Comparison of ENCODE assay signal across 26 cellular contexts in the genomic region with DNA sequence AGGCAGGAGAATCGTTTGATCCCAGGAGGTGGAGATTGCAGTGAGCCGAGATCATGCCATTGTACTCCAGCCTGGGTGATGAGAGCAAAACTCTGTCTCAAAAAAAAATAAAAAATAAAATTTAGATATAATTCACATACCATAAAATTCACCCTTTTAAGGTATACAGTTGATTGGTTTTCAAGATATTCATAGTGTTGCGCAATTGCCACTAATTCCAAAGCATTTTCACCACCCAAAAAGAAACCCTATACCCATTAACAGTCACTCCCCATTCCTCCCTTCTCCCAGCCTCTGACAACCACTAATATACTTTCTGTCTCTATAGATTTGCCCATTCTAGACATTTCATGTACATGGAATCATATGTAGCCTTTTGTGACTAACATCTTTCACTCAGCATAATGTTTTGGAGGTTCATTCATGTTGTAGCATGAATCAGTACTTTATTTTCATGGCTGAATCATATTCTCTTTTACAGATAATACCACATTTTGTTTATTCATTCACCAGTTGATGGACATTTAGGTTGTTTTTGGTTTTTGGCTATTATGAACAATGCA.
A peak's percentile ranks its signal among the peaks of the same experiment; 100 is the strongest.
DNase-seq lines count a peak whose midpoint lies in the region; ATAC-seq, FAIRE-seq and TF ChIP-seq lines count a peak whose summit lies in the region.
"Had no signal": no experiment of that assay in that cellular context is flagged by ENCODE, and none has a peak within 500 bp of the region (broad histone marks: within the 10 kb centered on the region; RNA-seq: fewer than 3 reads in every experiment).

No MANE protein-coding gene starts in this region.

- TF ChIP-seq POLR2A in A549 (IDR thresholded peaks at IDR 0.05; ENCODE audit: low read length) = no peak

- ATAC-seq in A549 = no peak
- no peak for ATAC-seq in HG02798 (IDR thresholded peaks at IDR 0.05; ENCODE audit: poor library complexity, unreplicated experiment)
- ATAC-seq in stimulated activated memory B cell treated with anti-CD40 and anti-IgM and Interleukin-4, amounts not matched to agents 10 μg/mL and 1 μg/mL and 100 μg/mL, for 72 hours = no peak
- ATAC-seq: HCT116, natural killer cell had no signal

- peaks cover 16% of the 10 kb centered on the region for H3K36me3 ChIP-seq in CD4-positive, alpha-beta memory T cell (ENCODE audit: insufficient read depth, low read length)
- H3K36me3 ChIP-seq in keratinocyte (ENCODE audit: control insufficient read depth in 2 of 2, extremely low read depth in 1 of 2, insufficient read depth in 2 of 2, low read length in 2 of 2) = peaks cover 4 to 5% of the 10 kb centered on the region in 2 experiments

- peaks cover 57 to 74% of the 10 kb centered on the region in 2 donors for H3K36me3 Mint-ChIP-seq in CD4-positive, alpha-beta memory T cell
- H3K36me3 Mint-ChIP-seq in activated naive CD8-positive, alpha-beta T cell treated with anti-CD3 and anti-CD28 coated beads for 36 hours = peaks cover 51% of the 10 kb centered on the region
- H3K36me3 Mint-ChIP-seq in stimulated activated memory B cell treated with anti-CD40 and anti-IgM and Interleukin-4, amounts not matched to agents 10 μg/mL and 1 μg/mL and 100 μg/mL, for 72 hours = peaks cover 57% of the 10 kb centered on the region

- TF ChIP-seq CTCF in A549 (IDR thresholded peaks at IDR 0.05) (no peak), keratinocyte (optimal IDR thresholded peaks at IDR 0.05 in 1 of 3, IDR thresholded peaks at IDR 0.05 in 1 of 3, conservative IDR thresholded peaks at IDR 0.05 in 1 of 3; ENCODE audit: extremely low read depth in 1 of 3, insufficient read depth in 2 of 3, low read length in 3 of 3) (no peak)

- no peaks in the 10 kb centered on the region for H3K4me1 ChIP-seq in A549
- H3K4me1 ChIP-seq in CD4-positive, alpha-beta memory T cell (ENCODE audit: insufficient read depth, low read length) = no peaks in the 10 kb centered on the region
- peaks cover 4% of the 10 kb centered on the region for H3K4me1 ChIP-seq in keratinocyte (ENCODE audit: control insufficient read depth, extremely low read depth, insufficient read depth, low read length)
- H3K4me1 ChIP-seq: upper lobe of left lung had no signal

- no peaks in the 10 kb centered on the region for H3K27me3 Mint-ChIP-seq in CD4-positive, alpha-beta memory T cell
- H3K27me3 Mint-ChIP-seq in activated naive CD8-positive, alpha-beta T cell treated with anti-CD3 and anti-CD28 coated beads for 36 hours = no peaks in the 10 kb centered on the region
- no peaks in the 10 kb centered on the region for H3K27me3 Mint-ChIP-seq in stimulated activated memory B cell treated with anti-CD40 and anti-IgM and Interleukin-4, amounts not matched to agents 10 μg/mL and 1 μg/mL and 100 μg/mL, for 72 hours
- H3K27me3 Mint-ChIP-seq: activated CD4-positive, alpha-beta T cell treated with anti-CD3 and anti-CD28 coated beads, Interleukin-2, amount 10 ng/mL, durations not matched to agents 24 days and 14 days; activated naive CD8-positive, alpha-beta T cell treated with anti-CD3 and anti-CD28 coated beads, Interleukin-2, amount 10 ng/mL, durations not matched to agents 7 days and 5 days; central memory CD8-positive, alpha-beta T cell; dendritic cell treated with granulocyte-macrophage colony-stimulating factor and Interleukin-4, amounts not matched to agents 40 ng/mL and 50 ng/mL, for 4 days had no signal

- no peaks in the 10 kb centered on the region for H3K9me1 ChIP-seq in keratinocyte (ENCODE audit: control insufficient read depth, extremely low read depth, insufficient read depth, low read length)

- peaks cover 2 to 20% (median 5%) of the 10 kb centered on the region in 8 donors for H3K9me3 Mint-ChIP-seq in CD4-positive, alpha-beta memory T cell
- peaks cover 7% of the 10 kb centered on the region for H3K9me3 Mint-ChIP-seq in activated naive CD8-positive, alpha-beta T cell treated with anti-CD3 and anti-CD28 coated beads for 36 hours
- peaks cover 10% of the 10 kb centered on the region for H3K9me3 Mint-ChIP-seq in stimulated activated memory B cell treated with anti-CD40 and anti-IgM and Interleukin-4, amounts not matched to agents 10 μg/mL and 1 μg/mL and 100 μg/mL, for 72 hours
- H3K9me3 Mint-ChIP-seq: activated CD4-positive, alpha-beta T cell treated with anti-CD3 and anti-CD28 coated beads, Interleukin-2, amount 10 ng/mL, durations not matched to agents 24 days and 14 days had no signal

- H2AFZ ChIP-seq in keratinocyte (ENCODE audit: control insufficient read depth, low read length) = no peak overlapping the region

- no peak overlapping the region for H3K4me3 Mint-ChIP-seq in CD4-positive, alpha-beta memory T cell
- H3K4me3 Mint-ChIP-seq in activated naive CD8-positive, alpha-beta T cell treated with anti-CD3 and anti-CD28 coated beads for 36 hours = no peak overlapping the region
- no peak overlapping the region for H3K4me3 Mint-ChIP-seq in stimulated activated memory B cell treated with anti-CD40 and anti-IgM and Interleukin-4, amounts not matched to agents 10 μg/mL and 1 μg/mL and 100 μg/mL, for 72 hours
- H3K4me3 Mint-ChIP-seq: activated CD4-positive, alpha-beta T cell treated with anti-CD3 and anti-CD28 coated beads, Interleukin-2, amount 10 ng/mL, durations not matched to agents 24 days and 14 days; activated naive CD8-positive, alpha-beta T cell treated with anti-CD3 and anti-CD28 coated beads, Interleukin-2, amount 10 ng/mL, durations not matched to agents 7 days and 5 days; activated T-helper 1 cell treated with anti-CD3 and anti-CD28 coated beads, Interleukin-12 subunit alpha, Interleukin-12 subunit beta, Interleukin-2, Interleukin-4 antibody, amounts not matched to agents 30 ng/mL and 10 ng/mL and 1 ng/mL, durations not matched to agents 14 hours and 24 hours and 36 hours; central memory CD8-positive, alpha-beta T cell; dendritic cell treated with granulocyte-macrophage colony-stimulating factor and Interleukin-4, amounts not matched to agents 40 ng/mL and 50 ng/mL, for 4 days; natural killer cell had no signal

- H3K4me3 ChIP-seq in A549 = no peak overlapping the region
- H3K4me3 ChIP-seq in CD4-positive, alpha-beta memory T cell (ENCODE audit: low read length in 2 of 2) = no peak overlapping the region
- no peak overlapping the region for H3K4me3 ChIP-seq in keratinocyte (ENCODE audit: control insufficient read depth in 2 of 3, extremely low read depth in 1 of 3, insufficient read depth in 2 of 3, low read depth in 1 of 3, low read length in 3 of 3)
- H3K4me3 ChIP-seq: upper lobe of left lung had no signal

- intact Hi-C loops in CD4-positive, alpha-beta memory T cell (cut with micrococcal nuclease) = no loop called here

- H3K4me2 ChIP-seq in A549 = no peak overlapping the region
- no peak overlapping the region for H3K4me2 ChIP-seq in keratinocyte (ENCODE audit: control insufficient read depth, extremely low read depth, insufficient read depth, low read depth, low read length)

- CTCF ChIA-PET in A549 (lab: Yijun Ruan, JAX) = no interaction called here
- CTCF ChIA-PET in CD4-positive, alpha-beta memory T cell (lab: Charles Lee; ENCODE audit: partially characterized antibody) = no interaction called here

- FAIRE-seq in A549 (lab: Jason Lieb, UNC) = no peak
- no peak for FAIRE-seq in keratinocyte (lab: Jason Lieb, UNC)
- FAIRE-seq: small intestine had no signal

- no peaks in the 10 kb centered on the region for H3K79me2 ChIP-seq in keratinocyte (ENCODE audit: control insufficient read depth, insufficient read depth, low read length)

- POLR2A ChIA-PET in A549 (lab: Yijun Ruan, JAX) = no interaction called here
- POLR2A ChIA-PET in CD4-positive, alpha-beta memory T cell (lab: Charles Lee; ENCODE audit: partially characterized antibody) = no interaction called here

- H3K9ac ChIP-seq in keratinocyte (ENCODE audit: control insufficient read depth, extremely low read depth, insufficient read depth, low read length) = no peak overlapping the region

- no peak for TF ChIP-seq EP300 in A549 (IDR thresholded peaks at IDR 0.05)

- peaks cover 2 to 4% (median 4%) of the 10 kb centered on the region in 4 donors for H3K4me1 Mint-ChIP-seq in CD4-positive, alpha-beta memory T cell
- H3K4me1 Mint-ChIP-seq in activated naive CD8-positive, alpha-beta T cell treated with anti-CD3 and anti-CD28 coated beads for 36 hours = peaks cover 2% of the 10 kb centered on the region
- no peaks in the 10 kb centered on the region for H3K4me1 Mint-ChIP-seq in stimulated activated memory B cell treated with anti-CD40 and anti-IgM and Interleukin-4, amounts not matched to agents 10 μg/mL and 1 μg/mL and 100 μg/mL, for 72 hours
- H3K4me1 Mint-ChIP-seq: activated CD4-positive, alpha-beta T cell treated with anti-CD3 and anti-CD28 coated beads, Interleukin-2, amount 10 ng/mL, durations not matched to agents 24 days and 14 days; activated naive CD8-positive, alpha-beta T cell treated with anti-CD3 and anti-CD28 coated beads, Interleukin-2, amount 10 ng/mL, durations not matched to agents 7 days and 5 days had no signal

- peak overlapping the region in 4 of 7 donors; percentile 4 to 64 (median 21) for H3K27ac Mint-ChIP-seq in CD4-positive, alpha-beta memory T cell
- peak overlapping the region; percentile 10 for H3K27ac Mint-ChIP-seq in activated naive CD8-positive, alpha-beta T cell treated with anti-CD3 and anti-CD28 coated beads for 36 hours
- H3K27ac Mint-ChIP-seq in stimulated activated memory B cell treated with anti-CD40 and anti-IgM and Interleukin-4, amounts not matched to agents 10 μg/mL and 1 μg/mL and 100 μg/mL, for 72 hours = no peak overlapping the region
- H3K27ac Mint-ChIP-seq: activated CD4-positive, alpha-beta T cell treated with anti-CD3 and anti-CD28 coated beads, Interleukin-2, amount 10 ng/mL, durations not matched to agents 24 days and 14 days; activated naive CD8-positive, alpha-beta T cell treated with anti-CD3 and anti-CD28 coated beads, Interleukin-2, amount 10 ng/mL, durations not matched to agents 7 days and 5 days; activated T-helper 1 cell treated with anti-CD3 and anti-CD28 coated beads, Interleukin-12 subunit alpha, Interleukin-12 subunit beta, Interleukin-2, Interleukin-4 antibody, amounts not matched to agents 30 ng/mL and 10 ng/mL and 1 ng/mL, durations not matched to agents 14 hours and 24 hours and 36 hours; dendritic cell treated with granulocyte-macrophage colony-stimulating factor and Interleukin-4, amounts not matched to agents 40 ng/mL and 50 ng/mL, for 4 days had no signal

- 98% methylated on average over 3 of the region's 3 CpGs for WGBS in A549 (ENCODE audit: missing lambda C conversion rate)

- dilution Hi-C loops in keratinocyte (cut with MboI; ENCODE audit: extremely low pct_ligation_motif_present, low sequenced_read_pairs) = no loop called here

- no peaks in the 10 kb centered on the region for H4K20me1 ChIP-seq in keratinocyte (ENCODE audit: control insufficient read depth, extremely low read depth, insufficient read depth, low read length)

- H3K27ac ChIP-seq in A549 = no peak overlapping the region
- no peak overlapping the region for H3K27ac ChIP-seq in CD4-positive, alpha-beta memory T cell (ENCODE audit: low read depth, low read length)
- H3K27ac ChIP-seq in keratinocyte (ENCODE audit: control insufficient read depth, insufficient read depth, low read length) = no peak overlapping the region
- H3K27ac ChIP-seq: upper lobe of left lung had no signal

- H3K9me3 ChIP-seq in A549 (peaks cover 6% of the 10 kb centered on the region), keratinocyte (ENCODE audit: control insufficient read depth, low read depth, low read length) (no peaks in the 10 kb centered on the region)
- H3K9me3 ChIP-seq in CD4-positive, alpha-beta memory T cell (ENCODE audit: control insufficient read depth in 1 of 2, low read length in 2 of 2) = no peaks in the 10 kb centered on the region
- H3K9me3 ChIP-seq: upper lobe of left lung had no signal

- DNase-seq in A549 (ENCODE audit: low read depth in 1 of 2, low spot score in 1 of 2) (no peak), keratinocyte (ENCODE audit: low read depth, low spot score) (peak; percentile 15)
- DNase-seq in CD4-positive, alpha-beta memory T cell = no peak
- no peak for DNase-seq in activated naive CD8-positive, alpha-beta T cell treated with anti-CD3 and anti-CD28 coated beads for 36 hours
- no peak for DNase-seq in stimulated activated CD4-positive, alpha-beta T cell treated with anti-CD3 and anti-CD28 coated beads, Interleukin-4, amount 100 ng/mL, for 4 hours
- DNase-seq: activated CD4-positive, alpha-beta T cell treated with anti-CD3 and anti-CD28 coated beads, Interleukin-2, amount 10 ng/mL, durations not matched to agents 24 days and 14 days; activated naive CD8-positive, alpha-beta T cell treated with anti-CD3 and anti-CD28 coated beads, Interleukin-2, amount 10 ng/mL, durations not matched to agents 7 days and 5 days; C1 segment of cervical spinal cord; Calu3; DND-41; islet precursor cell; Karpas-422; midbrain; natural killer cell; NCI-H1436 treated with DMSO at 0.1 percent for 48 hours; RPMI8226; small intestine; stimulated activated CD4-positive, alpha-beta T cell treated with anti-CD3 and anti-CD28 coated beads, Interleukin-2, amount 100 ng/mL, for 24 hours; T-helper 2 cell; upper lobe of left lung had no signal

- H3K27me3 ChIP-seq in CD4-positive, alpha-beta memory T cell (ENCODE audit: insufficient read depth, low read length) = no peaks in the 10 kb centered on the region
- no peaks in the 10 kb centered on the region for H3K27me3 ChIP-seq in keratinocyte (ENCODE audit: control insufficient read depth, extremely low read depth, insufficient read depth, low read length)
- H3K27me3 ChIP-seq: upper lobe of left lung had no signal

- TF ChIP-seq RAD21 in A549 (conservative IDR thresholded peaks at IDR 0.05 in 1 of 2, IDR thresholded peaks at IDR 0.05 in 1 of 2) = no peak
